ENCODE assay signal across 8 cellular contexts in the genomic region with DNA sequence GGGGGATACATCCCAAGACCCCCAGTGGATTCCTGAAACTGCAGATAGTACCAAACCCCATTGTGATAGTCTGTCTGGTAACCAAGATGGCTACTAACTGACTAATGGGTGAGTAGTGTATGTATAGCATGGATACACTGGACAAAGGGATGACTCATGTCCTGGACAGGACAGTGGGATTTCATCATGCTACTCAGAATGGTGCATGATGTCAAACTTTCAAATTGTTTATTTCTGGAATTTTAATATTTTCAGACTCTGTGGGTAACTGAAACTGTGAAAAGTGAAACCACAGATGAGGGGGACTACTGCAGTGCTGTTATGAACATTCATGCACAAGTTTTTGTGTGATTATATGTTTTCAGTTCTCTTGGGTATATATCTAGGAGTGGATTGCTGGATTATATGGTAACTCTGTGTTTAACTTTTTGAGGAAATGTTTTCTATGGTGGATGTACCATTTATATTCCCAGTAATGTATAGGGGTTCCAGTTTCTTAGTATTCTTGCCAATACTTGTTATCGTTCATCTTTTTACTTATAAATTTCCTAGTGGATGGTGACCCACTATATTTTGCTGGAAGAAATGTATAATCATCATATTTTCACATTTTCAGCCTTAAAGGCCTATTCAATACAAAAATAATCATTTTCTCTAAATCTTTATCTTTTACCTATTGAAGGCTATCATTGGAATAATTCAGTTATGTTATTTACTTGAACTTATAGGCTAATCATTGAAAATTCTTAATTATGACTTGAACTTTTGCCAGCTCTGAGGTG.
A peak's percentile ranks its signal among the peaks of the same experiment; 100 is the strongest.
DNase-seq lines count a peak whose midpoint lies in the region; ATAC-seq and TF ChIP-seq lines count a peak whose summit lies in the region.

No MANE protein-coding gene starts in this region.

- peaks cover 0 to 17% (median 16%) of the 10 kb centered on the region in 3 donors for H3K9me3 Mint-ChIP-seq in T-cell

- no peak overlapping the region for H3K27ac Mint-ChIP-seq in T-cell

- ATAC-seq in T-cell (replicated peaks in 1 of 4) (no peak), left ventricle myocardium superior (no peak)

- POLR2A ChIA-PET in T-cell (lab: Charles Lee) = no interaction called here

- CTCF ChIA-PET in T-cell (lab: Charles Lee) = no interaction called here

- no peak overlapping the region for H3K4me3 ChIP-seq in GM12865 (ENCODE audit: low read depth, low read length)

- H3K27me3 Mint-ChIP-seq in T-cell = no peaks in the 10 kb centered on the region

- no peak for TF ChIP-seq CTCF in GM12865 (IDR thresholded peaks at IDR 0.05; ENCODE audit: insufficient read depth, low read depth, low read length, missing control alignments)

- no peaks in the 10 kb centered on the region for H3K4me1 Mint-ChIP-seq in T-cell

- no peak overlapping the region for H3K4me3 Mint-ChIP-seq in T-cell

- peak; percentile 63 for DNase-seq in GM12865 (ENCODE audit: low read depth)
- DNase-seq in HCEC 1CT = peak; percentile 97
- DNase-seq in NCI-H226 = peak; percentile 83
- peak; percentile 32 for DNase-seq in hepatic stellate cell (ENCODE audit: low spot score)
- DNase-seq in T-cell = no peak
- DNase-seq in islet precursor cell = no peak
- DNase-seq in stimulated activated CD4-positive, alpha-beta T cell treated with anti-CD3 and anti-CD28 coated beads, Interleukin-1b, Interleukin-23, amount 100 ng/mL, for 48 hours = no peak
- no peak for DNase-seq in left ventricle myocardium superior

- peaks cover 8% of the 10 kb centered on the region for H3K36me3 Mint-ChIP-seq in T-cell

- intact Hi-C loops in left ventricle myocardium superior (cut with micrococcal nuclease) = no loop called here

Comparison
In these comparisons a context has a peak if more than half of its experiments do, and no peak if none do; other contexts are left out.
1. DNase-seq: peak in GM12865 (single experiment), HCEC 1CT (single experiment), NCI-H226 (single experiment) and hepatic stellate cell (single experiment); none in T-cell (0 of 34), islet precursor cell (single experiment), stimulated activated CD4-positive, alpha-beta T cell treated with anti-CD3 and anti-CD28 coated beads, Interleukin-1b, Interleukin-23, amount 100 ng/mL, for 48 hours (single experiment) and left ventricle myocardium superior (single experiment).